8 cellular contexts compared by ENCODE assay signal in the genomic region with DNA sequence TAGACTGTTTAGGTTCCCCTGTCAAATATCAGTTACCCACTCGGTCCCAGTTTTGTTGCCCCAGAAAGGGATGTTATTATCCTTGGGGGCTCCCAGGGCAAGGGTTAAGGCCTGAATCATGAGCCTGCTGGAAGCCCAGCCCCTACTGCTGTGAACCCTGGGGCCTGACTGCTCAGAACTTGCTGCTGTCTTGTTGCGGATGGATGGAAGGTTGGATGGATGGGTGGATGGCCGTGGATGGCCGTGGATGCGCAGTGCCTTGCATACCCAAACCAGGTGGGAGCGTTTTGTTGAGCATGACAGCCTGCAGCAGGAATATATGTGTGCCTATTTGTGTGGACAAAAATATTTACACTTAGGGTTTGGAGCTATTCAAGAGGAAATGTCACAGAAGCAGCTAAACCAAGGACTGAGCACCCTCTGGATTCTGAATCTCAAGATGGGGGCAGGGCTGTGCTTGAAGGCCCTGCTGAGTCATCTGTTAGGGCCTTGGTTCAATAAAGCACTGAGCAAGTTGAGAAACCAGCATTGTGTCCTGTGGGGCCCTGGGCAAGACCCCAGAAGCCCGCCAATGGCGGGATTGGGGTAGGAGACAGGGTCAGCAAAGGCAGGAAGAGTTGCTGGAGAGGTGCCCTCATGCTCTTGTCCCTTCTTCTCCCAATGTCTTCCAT. TPM values are rescaled to one million over a fixed set of nuclear protein-coding genes. Genes with fewer than 3 reads are reported as not detected.
DNase-seq lines count a peak whose midpoint lies in the region; ATAC-seq and TF ChIP-seq lines count a peak whose summit lies in the region.

No MANE protein-coding gene starts in this region.

- no peak for TF ChIP-seq POLR2A in heart left ventricle (IDR thresholded peaks at IDR 0.05)
- no peak for TF ChIP-seq POLR2A in vagina (IDR thresholded peaks at IDR 0.05)

- H3K36me3 ChIP-seq in heart left ventricle (peaks cover 0 to 54% (median 26%) of the 10 kb centered on the region in 9 donors), vagina (peaks cover 0 to 40% of the 10 kb centered on the region in 2 donors), H7 (replicated peaks; ENCODE audit: control insufficient read depth, insufficient read depth, low read length) (peaks cover 12% of the 10 kb centered on the region)

- H3K27ac Mint-ChIP-seq in mesothelial cell of epicardium: peak overlapping the region; percentile 84

- DNase-seq in heart left ventricle (peak in 2 of 5 donors; percentile 15 to 25), cardiac septum (ENCODE audit: low spot score) (no peak), cardiac fibroblast (ENCODE audit: low read depth in 2 of 2) (peak; percentile 76 to 77), mesothelial cell of epicardium (ENCODE audit: low spot score in 2 of 2, unreplicated experiment in 2 of 2) (no peak), vagina (ENCODE audit: extremely low spot score in 2 of 2) (no peak), NCI-H1694 treated with DMSO at 0.1 percent for 48 hours (lab: John Stamatoyannopoulos, UW) (no peak), H7 (no peak)

- no peak overlapping the region for H3K4me3 Mint-ChIP-seq in mesothelial cell of epicardium

- no peaks in the 10 kb centered on the region for H3K27me3 Mint-ChIP-seq in mesothelial cell of epicardium (ENCODE audit: low read depth)

- intact Hi-C loops in heart left ventricle (cut with DNase I) (no loop called here), cardiac septum (cut with DNase I) (no loop called here), vagina (cut with DNase I) (no loop called here)

- peaks cover 11 to 66% (median 32%) of the 10 kb centered on the region in 12 donors for H3K4me1 ChIP-seq in heart left ventricle
- H3K4me1 ChIP-seq in vagina: peaks cover 61% of the 10 kb centered on the region

- no peak for ATAC-seq in heart left ventricle
- no peak for ATAC-seq in GM21619 (IDR thresholded peaks at IDR 0.05; ENCODE audit: unreplicated experiment)

- H3K27ac ChIP-seq in heart left ventricle: peak overlapping the region in 10 of 12 donors; percentile 53 to 98 (median 90)
- H3K27ac ChIP-seq in vagina: peak overlapping the region; percentile 95

- H3K27me3 ChIP-seq in heart left ventricle (no peaks in the 10 kb centered on the region), vagina (no peaks in the 10 kb centered on the region), H7 (ENCODE audit: control insufficient read depth, insufficient read depth, low read length) (no peaks in the 10 kb centered on the region)

- 94 to 97% (median 95%) methylated on average over 8 of the region's 8 CpGs for WGBS in heart left ventricle, 4 donors

- H3K9me3 ChIP-seq in heart left ventricle: no peaks in the 10 kb centered on the region
- H3K9me3 ChIP-seq in vagina: no peaks in the 10 kb centered on the region

- H3K36me3 Mint-ChIP-seq in mesothelial cell of epicardium: peaks cover 17% of the 10 kb centered on the region

- TF ChIP-seq CTCF in heart left ventricle (IDR thresholded peaks at IDR 0.05) (no peak), cardiac fibroblast (IDR thresholded peaks at IDR 0.05; ENCODE audit: low read depth, low read length) (no peak), mesothelial cell of epicardium (IDR thresholded peaks at IDR 0.05; ENCODE audit: unreplicated experiment) (no peak), vagina (IDR thresholded peaks at IDR 0.05) (no peak)

- H3K4me3 ChIP-seq in heart left ventricle (no peak overlapping the region), cardiac fibroblast (replicated peaks in 1 of 2; ENCODE audit: low read depth in 2 of 2, low read length in 2 of 2) (no peak overlapping the region), vagina (no peak overlapping the region), H7 (ENCODE audit: insufficient read depth, low read depth, low read length) (no peak overlapping the region)

- peaks cover 17% of the 10 kb centered on the region for H3K4me1 Mint-ChIP-seq in mesothelial cell of epicardium

- H3K9me3 Mint-ChIP-seq in mesothelial cell of epicardium: no peaks in the 10 kb centered on the region

RNA-seq across cellular contexts. Expression of a gene that starts 9.6 kb away (rescaled TPM):
- 10 to 100 TPM in 4 of 9 donors, 1 to 10 TPM in 5; 4.0 to 30.4 (median 8.6) TPM for total RNA-seq in heart left ventricle
- polyA plus RNA-seq in heart left ventricle: 10 to 100 TPM in 1 of 2 donors, 1 to 10 TPM in 1; 6.8 to 17.2 TPM
- 9.4 TPM for total RNA-seq in cardiac septum
- 29.4 to 33.9 TPM (median 29.6 TPM) in 3 replicates for total RNA-seq in mesothelial cell of epicardium
- total RNA-seq in vagina: 26.5 TPM
- 30.7 and 32.6 TPM in 2 replicates for total RNA-seq in H7 (2014; rRNA removed; shearing (Covaris generic))

RNA-seq across cellular contexts. Expression of a gene that starts 14.6 kb away (rescaled TPM):
- total RNA-seq in heart left ventricle: 10 to 100 TPM; 10.5 to 18.6 (median 12.0) TPM
- polyA plus RNA-seq in heart left ventricle: 10 to 100 TPM in 1 of 2 donors, 1 to 10 TPM in 1; 9.5 to 10.5 TPM
- total RNA-seq in cardiac septum: 12.5 TPM
- total RNA-seq in mesothelial cell of epicardium: 13.8 to 14.5 TPM (median 14.0 TPM) in 3 replicates
- total RNA-seq in vagina: 6.1 TPM
- 3.1 and 4.4 TPM in 2 replicates for total RNA-seq in H7 (2014; rRNA removed; shearing (Covaris generic))

RNA-seq across cellular contexts. Expression of a gene that starts 19.2 kb away (rescaled TPM):
- total RNA-seq in heart left ventricle (100 to 1,000 TPM in 1 of 9 donors, 10 to 100 TPM in 8; 56.2 to 122 (median 74.0) TPM), cardiac septum (79.8 TPM), mesothelial cell of epicardium (63.0 to 64.2 TPM (median 63.0 TPM) in 3 replicates), vagina (62.9 TPM)
- polyA plus RNA-seq in heart left ventricle: 100 to 1,000 TPM in 1 of 2 donors, 10 to 100 TPM in 1; 77.1 to 105 TPM
- 57.7 and 74.5 TPM in 2 replicates for total RNA-seq in H7 (2014; rRNA removed; shearing (Covaris generic))

RNA-seq across cellular contexts. Expression of a gene that starts 24.5 kb away (rescaled TPM):
- total RNA-seq in heart left ventricle: under 1 TPM in 4 of 9 donors, not detected in 5; 0.18 to 0.65 (median 0.30) TPM
- polyA plus RNA-seq in heart left ventricle: under 1 TPM; 0.11 to 0.17 TPM
- total RNA-seq in cardiac septum: not detected
- total RNA-seq in mesothelial cell of epicardium: 0.27 to 0.40 TPM (median 0.34 TPM) in 3 replicates
- total RNA-seq in vagina: not detected
- total RNA-seq in H7 (2014; rRNA removed; shearing (Covaris generic)): 0.11 and 0.94 TPM in 2 replicates

RNA-seq across cellular contexts. Expression of a gene that starts 38.2 kb away (rescaled TPM):
- 10 to 100 TPM in 6 of 9 donors, 1 to 10 TPM in 3; 7.8 to 22.2 (median 13.7) TPM for total RNA-seq in heart left ventricle
- polyA plus RNA-seq in heart left ventricle: 10 to 100 TPM in 1 of 2 donors, 1 to 10 TPM in 1; 9.8 to 19.3 TPM
- total RNA-seq in cardiac septum: 9.9 TPM
- total RNA-seq in mesothelial cell of epicardium: 24.3 to 26.5 TPM (median 24.9 TPM) in 3 replicates
- total RNA-seq in vagina: 16.0 TPM
- 90.8 and 107 TPM in 2 replicates for total RNA-seq in H7 (2014; rRNA removed; shearing (Covaris generic))

Comparison
In these comparisons a context has a peak if more than half of its experiments do, and no peak if none do; other contexts are left out.
1. DNase-seq: peak in cardiac fibroblast (2 of 2); none in cardiac septum (single experiment), mesothelial cell of epicardium (0 of 2), vagina (0 of 2), NCI-H1694 treated with DMSO at 0.1 percent for 48 hours (single experiment) and H7 (single experiment).